Comparison of ENCODE assay signal across 1 cellular context in the genomic region with DNA sequence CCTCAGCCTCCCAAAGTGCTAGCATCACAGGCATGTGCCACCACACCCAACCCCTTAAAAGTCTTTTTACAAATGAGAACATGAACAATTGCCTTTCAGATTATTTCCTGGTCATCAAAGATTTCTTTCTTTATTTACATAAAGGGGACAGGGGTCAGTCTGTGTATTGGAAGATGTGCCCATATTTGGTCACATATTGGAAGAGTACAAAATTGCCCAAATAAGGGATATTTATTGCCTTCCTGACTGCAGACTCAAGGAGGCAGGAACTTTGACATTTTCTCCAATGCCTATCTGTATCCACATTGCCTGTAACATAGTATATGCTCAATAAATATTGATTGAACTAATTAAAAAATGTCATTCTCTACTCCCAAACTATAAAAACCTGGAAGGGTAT.
TF ChIP-seq lines count a peak whose summit lies in the region.

No MANE protein-coding gene starts in this region.

TF ChIP-seq in GM12878, 131 proteins besides CTCF, POLR2A, EP300 and RAD21:
- TF ChIP-seq SRF (IDR thresholded peaks at IDR 0.05; ENCODE audit: low read depth in 2 of 2, low read length in 2 of 2) (peak; percentile 30 to 61; a peak in 3 of 4 replicates), TCF3 (IDR thresholded peaks at IDR 0.05; ENCODE audit: borderline replicate concordance, insufficient read depth, low read depth, low read length) (no peak), ZZZ3 (IDR thresholded peaks at IDR 0.05; ENCODE audit: control insufficient read depth, insufficient read length, low read depth) (no peak), SMAD1 (IDR thresholded peaks at IDR 0.05; ENCODE audit: low read depth, partially characterized antibody) (no peak), HCFC1 (IDR thresholded peaks at IDR 0.05; ENCODE audit: low read length) (no peak), ZNF217 (IDR thresholded peaks at IDR 0.05) (no peak), YY1 (IDR thresholded peaks at IDR 0.05; ENCODE audit: low read depth, low read length) (no peak)
- TF ChIP-seq, protein P1, sequence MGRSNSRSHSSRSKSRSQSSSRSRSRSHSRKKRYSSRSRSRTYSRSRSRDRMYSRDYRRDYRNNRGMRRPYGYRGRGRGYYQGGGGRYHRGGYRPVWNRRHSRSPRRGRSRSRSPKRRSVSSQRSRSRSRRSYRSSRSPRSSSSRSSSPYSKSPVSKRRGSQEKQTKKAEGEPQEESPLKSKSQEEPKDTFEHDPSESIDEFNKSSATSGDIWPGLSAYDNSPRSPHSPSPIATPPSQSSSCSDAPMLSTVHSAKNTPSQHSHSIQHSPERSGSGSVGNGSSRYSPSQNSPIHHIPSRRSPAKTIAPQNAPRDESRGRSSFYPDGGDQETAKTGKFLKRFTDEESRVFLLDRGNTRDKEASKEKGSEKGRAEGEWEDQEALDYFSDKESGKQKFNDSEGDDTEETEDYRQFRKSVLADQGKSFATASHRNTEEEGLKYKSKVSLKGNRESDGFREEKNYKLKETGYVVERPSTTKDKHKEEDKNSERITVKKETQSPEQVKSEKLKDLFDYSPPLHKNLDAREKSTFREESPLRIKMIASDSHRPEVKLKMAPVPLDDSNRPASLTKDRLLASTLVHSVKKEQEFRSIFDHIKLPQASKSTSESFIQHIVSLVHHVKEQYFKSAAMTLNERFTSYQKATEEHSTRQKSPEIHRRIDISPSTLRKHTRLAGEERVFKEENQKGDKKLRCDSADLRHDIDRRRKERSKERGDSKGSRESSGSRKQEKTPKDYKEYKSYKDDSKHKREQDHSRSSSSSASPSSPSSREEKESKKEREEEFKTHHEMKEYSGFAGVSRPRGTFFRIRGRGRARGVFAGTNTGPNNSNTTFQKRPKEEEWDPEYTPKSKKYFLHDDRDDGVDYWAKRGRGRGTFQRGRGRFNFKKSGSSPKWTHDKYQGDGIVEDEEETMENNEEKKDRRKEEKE (IDR thresholded peaks at IDR 0.05), result no peak
- TF ChIP-seq, protein P2, sequence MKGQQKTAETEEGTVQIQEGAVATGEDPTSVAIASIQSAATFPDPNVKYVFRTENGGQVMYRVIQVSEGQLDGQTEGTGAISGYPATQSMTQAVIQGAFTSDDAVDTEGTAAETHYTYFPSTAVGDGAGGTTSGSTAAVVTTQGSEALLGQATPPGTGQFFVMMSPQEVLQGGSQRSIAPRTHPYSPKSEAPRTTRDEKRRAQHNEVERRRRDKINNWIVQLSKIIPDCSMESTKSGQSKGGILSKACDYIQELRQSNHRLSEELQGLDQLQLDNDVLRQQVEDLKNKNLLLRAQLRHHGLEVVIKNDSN (IDR thresholded peaks at IDR 0.05; ENCODE audit: borderline replicate concordance, extremely low read length, insufficient read depth, low read depth, low read length), result no peak
